ENCODE assay signal across 28 cellular contexts in genomic region chr13:23744315-23744714, GRCh38.
DNase-seq lines count a peak whose midpoint lies in the region; ATAC-seq and TF ChIP-seq lines count a peak whose summit lies in the region.
"Had no signal": no experiment of that assay in that cellular context is flagged by ENCODE, and none has a peak within 500 bp of the region (broad histone marks: within the 10 kb centered on the region; RNA-seq: fewer than 3 reads in every experiment).

No MANE protein-coding gene starts in this region.

- H3K9me3 Mint-ChIP-seq in activated CD4-positive, alpha-beta T cell treated with anti-CD3 and anti-CD28 coated beads for 36 hours (ENCODE audit: low read depth) = no peaks in the 10 kb centered on the region
- H3K9me3 Mint-ChIP-seq: activated CD4-positive, alpha-beta T cell treated with anti-CD3 and anti-CD28 coated beads, Interleukin-2, amount 10 ng/mL, durations not matched to agents 7 days and 5 days; activated naive CD4-positive, alpha-beta T cell treated with anti-CD3 and anti-CD28 coated beads for 36 hours; CD8-positive, alpha-beta T cell; T-helper 1 cell treated with Interleukin-12 subunit alpha and Interleukin-12 subunit beta and Interleukin-4 antibody, amounts not matched to agents 30 μg/mL and 1 μg/mL, for 36 hours had no signal

- no peak overlapping the region for H3K9ac ChIP-seq in smooth muscle cell (ENCODE audit: low read depth)

- no peaks in the 10 kb centered on the region for H4K20me1 ChIP-seq in smooth muscle cell (ENCODE audit: low read depth)

- intact Hi-C loops in activated CD4-positive, alpha-beta T cell treated with anti-CD3 and anti-CD28 coated beads for 36 hours (cut with DNase I, micrococcal nuclease) = no loop called here

- H3K27ac ChIP-seq in foreskin keratinocyte = peak overlapping the region; percentile 42
- peak overlapping the region; percentile 71 for H3K27ac ChIP-seq in smooth muscle cell (ENCODE audit: low read depth)
- H3K27ac ChIP-seq: adrenal gland, brain microvascular endothelial cell, RWPE1, tibial nerve had no signal

- no peaks in the 10 kb centered on the region for H3K9me3 ChIP-seq in smooth muscle cell (replicated peaks; ENCODE audit: low read depth)
- H3K9me3 ChIP-seq: adrenal gland, tibial nerve had no signal

- H3K36me3 ChIP-seq in smooth muscle cell (ENCODE audit: low read depth) = no peaks in the 10 kb centered on the region
- H3K36me3 ChIP-seq: adrenal gland, brain microvascular endothelial cell, tibial nerve had no signal

- TF ChIP-seq CTCF in foreskin keratinocyte (conservative IDR thresholded peaks at IDR 0.05) = no peak
- no peak for TF ChIP-seq CTCF in smooth muscle cell (IDR thresholded peaks at IDR 0.05; ENCODE audit: borderline replicate concordance, insufficient read depth, poor library complexity, severe bottlenecking)

- no peak overlapping the region for H3K27ac Mint-ChIP-seq in activated CD4-positive, alpha-beta T cell treated with anti-CD3 and anti-CD28 coated beads for 36 hours
- H3K27ac Mint-ChIP-seq: activated CD4-positive, alpha-beta T cell treated with anti-CD3 and anti-CD28 coated beads, Interleukin-2, amount 10 ng/mL, durations not matched to agents 7 days and 5 days; activated CD8-positive, alpha-beta memory T cell treated with anti-CD3 and anti-CD28 coated beads, Interleukin-2, amount 10 ng/mL, durations not matched to agents 7 days and 5 days; activated naive CD4-positive, alpha-beta T cell treated with anti-CD3 and anti-CD28 coated beads for 36 hours; B cell; CD8-positive, alpha-beta T cell; naive B cell; T-helper 1 cell treated with Interleukin-12 subunit alpha and Interleukin-12 subunit beta and Interleukin-4 antibody, amounts not matched to agents 30 μg/mL and 1 μg/mL, for 36 hours had no signal

- no peaks in the 10 kb centered on the region for H3K79me2 ChIP-seq in smooth muscle cell (ENCODE audit: low read depth)

- H3K4me3 ChIP-seq in smooth muscle cell = no peak overlapping the region
- H3K4me3 ChIP-seq: adrenal gland, tibial nerve had no signal

- POLR2A ChIA-PET in activated CD4-positive, alpha-beta T cell treated with anti-CD3 and anti-CD28 coated beads for 36 hours (lab: Charles Lee) = no interaction called here

- DNase-seq in activated CD4-positive, alpha-beta T cell treated with anti-CD3 and anti-CD28 coated beads for 36 hours = no peak
- no peak for DNase-seq in activated CD4-positive, alpha-beta T cell treated with anti-CD3 and anti-CD28 coated beads, Interleukin-2, amount 50 U/mL, for 48 hours
- peak; percentile 13 for DNase-seq in SW480 (ENCODE audit: low spot score)
- peak; percentile 41 to 65 for DNase-seq in foreskin keratinocyte
- DNase-seq in smooth muscle cell (lab: John Stamatoyannopoulos, UW; ENCODE audit: unreplicated experiment) = no peak
- no peak for DNase-seq in COR-L47 (lab: John Stamatoyannopoulos, UW)
- no peak for DNase-seq in NCI-H748 (lab: John Stamatoyannopoulos, UW; ENCODE audit: unreplicated experiment)
- DNase-seq: activated CD4-positive, alpha-beta T cell treated with anti-CD3 and anti-CD28 coated beads, Interleukin-2, amount 10 ng/mL, durations not matched to agents 7 days and 5 days; activated CD8-positive, alpha-beta memory T cell treated with anti-CD3 and anti-CD28 coated beads, Interleukin-2, amount 10 ng/mL, durations not matched to agents 7 days and 5 days; activated naive CD4-positive, alpha-beta T cell treated with anti-CD3 and anti-CD28 coated beads for 36 hours; adrenal gland; brain microvascular endothelial cell; CD8-positive, alpha-beta T cell; DMS153; effector CD4-positive, alpha-beta T cell; erythroblast; naive B cell; NCI-H2029 treated with DMSO at 0.1 percent for 48 hours; NCI-H345; NCI-H82; small intestine; stimulated activated CD4-positive, alpha-beta T cell treated with anti-CD3 and anti-CD28 coated beads, Interleukin-1b, Interleukin-23, amount 100 ng/mL, for 48 hours had no signal

- H3K27me3 ChIP-seq in foreskin keratinocyte = no peaks in the 10 kb centered on the region
- no peaks in the 10 kb centered on the region for H3K27me3 ChIP-seq in smooth muscle cell (ENCODE audit: low read depth)
- H3K27me3 ChIP-seq: adrenal gland, brain microvascular endothelial cell, tibial nerve had no signal

- ATAC-seq in activated CD4-positive, alpha-beta T cell treated with anti-CD3 and anti-CD28 coated beads for 36 hours = peak; percentile 42
- ATAC-seq in foreskin keratinocyte (peak; percentile 84), HG03175 (IDR thresholded peaks at IDR 0.05; ENCODE audit: unreplicated experiment) (no peak)
- ATAC-seq: activated CD8-positive, alpha-beta memory T cell treated with anti-CD3 and anti-CD28 coated beads, Interleukin-2, amount 10 ng/mL, durations not matched to agents 7 days and 5 days; CD8-positive, alpha-beta T cell; left lobe of liver had no signal

- no peak overlapping the region for H3K4me3 Mint-ChIP-seq in activated CD4-positive, alpha-beta T cell treated with anti-CD3 and anti-CD28 coated beads for 36 hours
- H3K4me3 Mint-ChIP-seq: activated CD4-positive, alpha-beta T cell treated with anti-CD3 and anti-CD28 coated beads, Interleukin-2, amount 10 ng/mL, durations not matched to agents 7 days and 5 days; activated CD8-positive, alpha-beta memory T cell treated with anti-CD3 and anti-CD28 coated beads, Interleukin-2, amount 10 ng/mL, durations not matched to agents 7 days and 5 days; activated naive CD4-positive, alpha-beta T cell treated with anti-CD3 and anti-CD28 coated beads for 36 hours; B cell; CD8-positive, alpha-beta T cell; naive B cell had no signal

- H3K36me3 Mint-ChIP-seq in activated CD4-positive, alpha-beta T cell treated with anti-CD3 and anti-CD28 coated beads for 36 hours (ENCODE audit: low read depth) = no peaks in the 10 kb centered on the region

- H3K27me3 Mint-ChIP-seq in activated CD4-positive, alpha-beta T cell treated with anti-CD3 and anti-CD28 coated beads for 36 hours = no peaks in the 10 kb centered on the region
- H3K27me3 Mint-ChIP-seq: B cell had no signal

- peaks cover 31% of the 10 kb centered on the region for H3K4me1 Mint-ChIP-seq in activated CD4-positive, alpha-beta T cell treated with anti-CD3 and anti-CD28 coated beads for 36 hours

- H3K4me1 ChIP-seq in foreskin keratinocyte (peaks cover 24% of the 10 kb centered on the region), smooth muscle cell (ENCODE audit: low read depth) (no peaks in the 10 kb centered on the region)
- H3K4me1 ChIP-seq: adrenal gland, tibial nerve had no signal

- CTCF ChIA-PET in activated CD4-positive, alpha-beta T cell treated with anti-CD3 and anti-CD28 coated beads for 36 hours (lab: Charles Lee) = interaction anchor here (0.8 to 1.1 kb wide), 2 partner anchors 18 to 50 kb away, joined by 4 read pairs; no protein-coding TSS in a partner anchor

- no peaks in the 10 kb centered on the region for H3F3A ChIP-seq in smooth muscle cell (ENCODE audit: low read depth)

- H3K4me2 ChIP-seq in smooth muscle cell = no peak overlapping the region

- H2AFZ ChIP-seq in smooth muscle cell (ENCODE audit: low read depth) = no peak overlapping the region

Comparison
In these comparisons a context has a peak if more than half of its experiments do, and no peak if none do; other contexts are left out.
1. DNase-seq: peak in SW480 (single experiment) and foreskin keratinocyte (2 of 2); none in activated CD4-positive, alpha-beta T cell treated with anti-CD3 and anti-CD28 coated beads for 36 hours (single experiment), activated CD4-positive, alpha-beta T cell treated with anti-CD3 and anti-CD28 coated beads, Interleukin-2, amount 50 U/mL, for 48 hours (0 of 2), smooth muscle cell (single experiment), COR-L47 (single experiment) and NCI-H748 (single experiment).